21 cellular contexts compared by ENCODE assay signal in the genomic region with DNA sequence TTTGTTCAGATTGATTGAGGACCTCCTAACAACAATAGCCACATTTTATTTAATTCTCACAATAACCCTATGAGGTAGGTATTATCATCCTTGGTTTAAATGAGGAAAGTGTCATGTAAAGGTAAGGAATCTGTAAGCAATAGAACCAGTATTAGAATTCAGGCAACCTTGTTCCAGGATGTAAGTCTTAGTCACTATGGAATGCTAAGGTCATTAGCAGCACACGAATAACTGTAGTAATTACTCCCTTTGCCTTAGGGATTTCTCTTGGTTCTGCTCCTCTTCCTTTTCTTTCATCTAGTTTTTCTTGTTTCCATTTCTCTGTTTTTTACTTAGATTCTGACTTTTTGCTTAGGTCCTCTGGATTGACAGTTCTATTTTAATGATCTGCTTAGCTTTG. TPM values are rescaled to one million over a fixed set of nuclear protein-coding genes. Genes with fewer than 3 reads are reported as not detected.
A peak's percentile ranks its signal among the peaks of the same experiment; 100 is the strongest.
DNase-seq lines count a peak whose midpoint lies in the region; ATAC-seq, FAIRE-seq and TF ChIP-seq lines count a peak whose summit lies in the region.
"Had no signal": no experiment of that assay in that cellular context is flagged by ENCODE, and none has a peak within 500 bp of the region (broad histone marks: within the 10 kb centered on the region; RNA-seq: fewer than 3 reads in every experiment).

No MANE protein-coding gene starts in this region.

- H3K23ac ChIP-seq in mesendoderm (ENCODE audit: low read length): no peak overlapping the region

- ATAC-seq in HG03469 (IDR thresholded peaks at IDR 0.05; ENCODE audit: unreplicated experiment): no peak

- H3K4me2 ChIP-seq in mesendoderm (ENCODE audit: low read length): no peak overlapping the region

- intact Hi-C loops in ovary (cut with DNase I): no loop called here

- no peaks in the 10 kb centered on the region for H3K4me1 ChIP-seq in mesendoderm (ENCODE audit: control insufficient read depth, low read depth, low read length)
- H3K4me1 ChIP-seq in ovary (ENCODE audit: insufficient read depth): no peaks in the 10 kb centered on the region
- H3K4me1 ChIP-seq: left ventricle myocardium inferior, parathyroid adenoma had no signal

- no peak overlapping the region for H3K4ac ChIP-seq in mesendoderm (ENCODE audit: low read depth, low read length)

- H3K27ac ChIP-seq in mesendoderm (ENCODE audit: low read depth, low read length): no peak overlapping the region
- H3K27ac ChIP-seq in ovary: no peak overlapping the region
- H3K27ac ChIP-seq: left ventricle myocardium inferior, parathyroid adenoma, VCaP had no signal

- H3K56ac ChIP-seq in mesendoderm (ENCODE audit: low read length): no peak overlapping the region

- no CpG with 5 or more reads among the region's 1 CpG for WGBS in mesendoderm (ENCODE audit: extremely low coverage, insufficient coverage, low lambda C conversion rate)
- 34 to 50% (median 44%) methylated on average over 1 of the region's 1 CpG for WGBS in ovary, 3 donors

- H3K27me3 ChIP-seq in bronchial epithelial cell (ENCODE audit: control insufficient read depth, insufficient read depth, low read length) (no peaks in the 10 kb centered on the region), mesendoderm (ENCODE audit: insufficient read depth, low read length, poor library complexity) (no peaks in the 10 kb centered on the region), ovary (no peaks in the 10 kb centered on the region)

- no peak overlapping the region for H2BK15ac ChIP-seq in mesendoderm (replicated peaks; ENCODE audit: low read depth)

- H4K5ac ChIP-seq in mesendoderm (ENCODE audit: low read length): no peak overlapping the region

- no peak for FAIRE-seq in bronchial epithelial cell (lab: Jason Lieb, UNC)

- H3K9ac ChIP-seq in mesendoderm (ENCODE audit: low read length): no peak overlapping the region
- H3K9ac ChIP-seq: parathyroid adenoma had no signal

- no peaks in the 10 kb centered on the region for H3K79me2 ChIP-seq in mesendoderm (ENCODE audit: control insufficient read depth, insufficient read depth, low read length)
- H3K79me2 ChIP-seq: parathyroid adenoma had no signal

- DNase-seq in EH (ENCODE audit: low read depth) (peak; percentile 54), HT1080 (ENCODE audit: low read depth) (peak; percentile 24), bronchial epithelial cell (ENCODE audit: low read depth) (peak; percentile 61), mesendoderm (peak; percentile 41), ovary (no peak), midbrain (lab: John Stamatoyannopoulos, UW) (no peak)
- DNase-seq: activated CD4-positive, alpha-beta memory T cell treated with anti-CD3 and anti-CD28 coated beads, Interleukin-2, amount 10 ng/mL, durations not matched to agents 7 days and 5 days; DMS 273 treated with DMSO at 0.1 percent for 48 hours; effector memory CD4-positive, alpha-beta T cell; H7; hypothalamus; Kasumi-1; left ventricle myocardium inferior; NCI-H2171; NCI-H82 had no signal

- H4K8ac ChIP-seq in mesendoderm (ENCODE audit: low read depth, low read length): no peak overlapping the region

- H3K36me3 ChIP-seq in bronchial epithelial cell (ENCODE audit: control insufficient read depth, insufficient read depth, low read length): no peaks in the 10 kb centered on the region
- no peaks in the 10 kb centered on the region for H3K36me3 ChIP-seq in mesendoderm (ENCODE audit: control insufficient read depth, insufficient read depth, low read length)
- no peaks in the 10 kb centered on the region for H3K36me3 ChIP-seq in ovary
- H3K36me3 ChIP-seq: left ventricle myocardium inferior had no signal

- no peaks in the 10 kb centered on the region for H3K9me3 ChIP-seq in ovary
- H3K9me3 ChIP-seq: left ventricle myocardium inferior had no signal

- no peak overlapping the region for H3K4me3 ChIP-seq in bronchial epithelial cell (ENCODE audit: low read depth, low read length)
- no peak overlapping the region for H3K4me3 ChIP-seq in mesendoderm (ENCODE audit: low read length)
- H3K4me3 ChIP-seq in ovary: no peak overlapping the region
- H3K4me3 ChIP-seq: left ventricle myocardium inferior, skin epidermis had no signal

- TF ChIP-seq EP300 in ovary (IDR thresholded peaks at IDR 0.05): no peak

- H2AK5ac ChIP-seq in mesendoderm (ENCODE audit: low read length): no peak overlapping the region

- no peak for TF ChIP-seq CTCF in bronchial epithelial cell (IDR thresholded peaks at IDR 0.05; ENCODE audit: insufficient read depth, low read length, severe bottlenecking)
- TF ChIP-seq CTCF in ovary (IDR thresholded peaks at IDR 0.05): no peak

- H3K18ac ChIP-seq in mesendoderm (ENCODE audit: low read length): no peak overlapping the region

- H2BK5ac ChIP-seq in mesendoderm (ENCODE audit: low read length): no peak overlapping the region

- H3K79me1 ChIP-seq in mesendoderm (ENCODE audit: low read length): no peaks in the 10 kb centered on the region

- no peak for TF ChIP-seq POLR2A in ovary (IDR thresholded peaks at IDR 0.05)

- H2BK120ac ChIP-seq in mesendoderm (ENCODE audit: low read depth, low read length): no peak overlapping the region

RNA-seq across cellular contexts. Expression of a gene that starts 23.1 kb away (rescaled TPM):
- not detected in 2 replicates for total RNA-seq in HT1080 (2014; rRNA removed; shearing (Covaris generic))
- not detected in 2 replicates for polyA plus RNA-seq in HT1080 (2015; cell fraction: cytosol; rRNA removed)
- not detected in 2 replicates for polyA plus RNA-seq in HT1080 (2015; cell fraction: nucleus; rRNA removed)
- not detected in 2 replicates for total RNA-seq in bronchial epithelial cell
- not detected for polyA plus RNA-seq in mesendoderm (2013, experiment 1 of 2)
- not detected for polyA plus RNA-seq in mesendoderm (2013, experiment 2 of 2)
- not detected for total RNA-seq in ovary
- polyA plus RNA-seq in ovary: not detected
- total RNA-seq: activated CD4-positive, alpha-beta memory T cell treated with anti-CD3 and anti-CD28 coated beads, Interleukin-2, amount 10 ng/mL, durations not matched to agents 7 days and 5 days; cardiac septum; H7; left ventricle myocardium inferior; temporal lobe had no signal

Comparison
In these comparisons a context has a peak if more than half of its experiments do, and no peak if none do; other contexts are left out.
1. DNase-seq: peak in EH (single experiment), HT1080 (single experiment), bronchial epithelial cell (single experiment) and mesendoderm (single experiment); none in ovary (0 of 5) and midbrain (single experiment).